1 cellular context compared by ENCODE assay signal in the genomic region with DNA sequence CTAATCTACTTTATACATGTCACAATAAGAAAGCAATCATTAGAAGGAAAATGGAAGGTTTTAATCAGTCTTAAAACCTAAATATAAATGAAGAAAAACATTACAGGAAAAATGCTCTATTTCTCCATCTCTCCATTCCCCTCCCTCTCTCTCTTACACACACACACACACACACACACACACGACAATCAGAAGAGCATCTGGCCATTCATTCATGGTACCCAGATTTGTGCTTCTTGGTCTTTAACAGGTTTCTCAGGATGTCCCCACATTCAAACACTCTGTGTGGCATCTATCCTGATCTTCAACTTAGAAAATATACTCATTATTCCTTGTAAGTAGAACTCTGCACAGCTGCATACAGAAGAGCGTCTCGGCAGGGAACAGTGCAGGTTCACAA.
TF ChIP-seq lines count a peak whose summit lies in the region.

No MANE protein-coding gene starts in this region.

TF ChIP-seq in H1, 55 proteins besides CTCF, POLR2A, EP300 and RAD21 (continued from another document):
- TF ChIP-seq CBX5 (IDR thresholded peaks at IDR 0.05; ENCODE audit: low read depth, low read length) = no peak
